ENCODE assay signal across 15 cellular contexts in genomic region chr2:202031261-202031986, GRCh38. TPM values are rescaled to one million over a fixed set of nuclear protein-coding genes. Genes with fewer than 3 reads are reported as not detected.
DNase-seq lines count a peak whose midpoint lies in the region; ATAC-seq and TF ChIP-seq lines count a peak whose summit lies in the region.
"Had no signal": no experiment of that assay in that cellular context is flagged by ENCODE, and none has a peak within 500 bp of the region (broad histone marks: within the 10 kb centered on the region; RNA-seq: fewer than 3 reads in every experiment).

No MANE protein-coding gene starts in this region.

- H3K9me3 ChIP-seq in HUES48 (ENCODE audit: control insufficient read depth, insufficient read depth, low read length) (no peaks in the 10 kb centered on the region), tibial artery (no peaks in the 10 kb centered on the region)
- H3K9me3 ChIP-seq: left lung had no signal

- H3K36me3 ChIP-seq in HUES48 (ENCODE audit: control insufficient read depth, insufficient read depth, low read length): peaks cover 18% of the 10 kb centered on the region
- no peaks in the 10 kb centered on the region for H3K36me3 ChIP-seq in tibial artery
- H3K36me3 ChIP-seq: left lung had no signal

- ATAC-seq in naive thymus-derived CD8-positive, alpha-beta T cell: no peak
- ATAC-seq: left lung had no signal

- H3K27me3 ChIP-seq in HUES48 (ENCODE audit: control insufficient read depth, insufficient read depth, low read length) (peaks cover 4% of the 10 kb centered on the region), tibial artery (no peaks in the 10 kb centered on the region)

- peak overlapping the region; percentile 80 for H3K4me3 ChIP-seq in AG04449 (ENCODE audit: low read depth, low read length)
- H3K4me3 ChIP-seq in HUES48 (ENCODE audit: low read depth, low read length): peak overlapping the region; percentile 92
- peak overlapping the region in 1 of 2 donors; percentile 81 for H3K4me3 ChIP-seq in tibial artery

- H3K4me1 Mint-ChIP-seq in chondrocyte (ENCODE audit: low read depth): peaks cover 30% of the 10 kb centered on the region
- peaks cover 9 to 16% (median 12%) of the 10 kb centered on the region in 4 donors for H3K4me1 Mint-ChIP-seq in naive thymus-derived CD8-positive, alpha-beta T cell

- CTCF ChIA-PET in AG04449 (lab: Yijun Ruan, JAX): interaction anchor here (1.5 to 3.5 kb wide), 2 partner anchors 140 to 171 kb away, joined by 4 to 16 read pairs; no protein-coding TSS in a partner anchor

- H3K9me3 Mint-ChIP-seq in chondrocyte (ENCODE audit: low read depth): no peaks in the 10 kb centered on the region
- no peaks in the 10 kb centered on the region for H3K9me3 Mint-ChIP-seq in naive thymus-derived CD8-positive, alpha-beta T cell
- H3K9me3 Mint-ChIP-seq: activated CD4-positive, alpha-beta memory T cell treated with anti-CD3 and anti-CD28 coated beads, Interleukin-2, amount 10 ng/mL, durations not matched to agents 7 days and 5 days had no signal

- no peaks in the 10 kb centered on the region for H3K27me3 Mint-ChIP-seq in chondrocyte (ENCODE audit: low read depth)
- peaks cover 2 to 13% (median 9%) of the 10 kb centered on the region in 5 donors for H3K27me3 Mint-ChIP-seq in naive thymus-derived CD8-positive, alpha-beta T cell

- intact Hi-C loops in tibial artery (cut with DNase I; ENCODE audit: low total_unique reads): loop anchor here (5.0 kb wide), 1 partner anchor 346 kb away; the partner anchor contains the start of gene BMPR2

- DNase-seq in AG04449 (ENCODE audit: low read depth, low spot score) (no peak), chondrocyte (ENCODE audit: low spot score) (no peak), DMS53 treated with DMSO at 0.1 percent for 48 hours (lab: John Stamatoyannopoulos, UW; ENCODE audit: unreplicated experiment) (no peak), tibial artery (no peak), substantia nigra (lab: John Stamatoyannopoulos, UW) (no peak)
- no peak for DNase-seq in naive thymus-derived CD8-positive, alpha-beta T cell
- DNase-seq in activated CD8-positive, alpha-beta memory T cell treated with anti-CD3 and anti-CD28 coated beads for 24 hours: no peak
- DNase-seq: activated CD4-positive, alpha-beta memory T cell treated with anti-CD3 and anti-CD28 coated beads, Interleukin-2, amount 10 ng/mL, durations not matched to agents 7 days and 5 days; left lung; NCI-H1092; NCI-H748 treated with DMSO at 0.1 percent for 48 hours had no signal

- TF ChIP-seq CTCF in AG04449 (IDR thresholded peaks at IDR 0.05; ENCODE audit: insufficient read depth, low read length, missing control alignments) (no peak), chondrocyte (IDR thresholded peaks at IDR 0.05) (no peak), tibial artery (IDR thresholded peaks at IDR 0.05) (no peak)

- 0 out of 2 replicates have a peak overlapping the region, but pooled peaks have one; percentile 97 for H3K9ac ChIP-seq in HUES48 (ENCODE audit: low read depth, low read length)

- peak overlapping the region; percentile 94 for H3K27ac Mint-ChIP-seq in chondrocyte (ENCODE audit: unreplicated experiment)
- no peak overlapping the region for H3K27ac Mint-ChIP-seq in naive thymus-derived CD8-positive, alpha-beta T cell
- H3K27ac Mint-ChIP-seq: activated CD4-positive, alpha-beta memory T cell treated with anti-CD3 and anti-CD28 coated beads, Interleukin-2, amount 10 ng/mL, durations not matched to agents 7 days and 5 days had no signal

- no peaks in the 10 kb centered on the region for H3K36me3 Mint-ChIP-seq in chondrocyte (ENCODE audit: low read depth)
- H3K36me3 Mint-ChIP-seq in naive thymus-derived CD8-positive, alpha-beta T cell: no peaks in the 10 kb centered on the region

- H3K4me3 Mint-ChIP-seq in chondrocyte (ENCODE audit: unreplicated experiment): no peak overlapping the region
- H3K4me3 Mint-ChIP-seq in naive thymus-derived CD8-positive, alpha-beta T cell: peak overlapping the region in 7 of 10 donors; percentile 61 to 99 (median 90)

- peak overlapping the region; percentile 99 for H3K27ac ChIP-seq in HUES48 (ENCODE audit: low read depth, low read length)
- peak overlapping the region in 1 of 2 donors; percentile 99 for H3K27ac ChIP-seq in tibial artery
- H3K27ac ChIP-seq in substantia nigra (ENCODE audit: low read depth, low read length, poor library complexity, severe bottlenecking): no peak overlapping the region

- POLR2A ChIA-PET in AG04449 (lab: Yijun Ruan, JAX): interaction anchor here (0.7 to 1.0 kb wide), 2 partner anchors 12 to 224 kb away, joined by 3 to 4 read pairs; no protein-coding TSS in a partner anchor
- POLR2A ChIA-PET in naive thymus-derived CD8-positive, alpha-beta T cell (lab: Charles Lee): interaction anchor here (0.6 kb wide), 1 partner anchor 80 kb away, joined by 3 read pairs; no protein-coding TSS in a partner anchor

- peaks cover 21% of the 10 kb centered on the region for H3K4me1 ChIP-seq in HUES48 (ENCODE audit: control insufficient read depth, insufficient read depth, low read length)
- peaks cover 0 to 27% (median 17%) of the 10 kb centered on the region in 4 donors for H3K4me1 ChIP-seq in tibial artery

RNA-seq across cellular contexts. Expression of gene FZD7, which starts 2.2 kb away (rescaled TPM):
- 61.0 to 66.2 TPM (median 63.1 TPM) in 3 replicates for total RNA-seq in chondrocyte
- total RNA-seq in naive thymus-derived CD8-positive, alpha-beta T cell: 1 to 10 TPM in 1 of 2 experiments, under 1 TPM in 1; 0.94 to 1.2 TPM
- under 1 TPM in 1 of 3 donors, not detected in 2; 0.07 TPM for polyA plus RNA-seq in naive thymus-derived CD8-positive, alpha-beta T cell

RNA-seq across cellular contexts. Expression of gene KIAA2012, which starts 41.6 kb away (rescaled TPM):
- total RNA-seq in chondrocyte: not detected in 3 replicates
- not detected for total RNA-seq in naive thymus-derived CD8-positive, alpha-beta T cell
- polyA plus RNA-seq in naive thymus-derived CD8-positive, alpha-beta T cell: not detected
- total RNA-seq: activated CD4-positive, alpha-beta memory T cell treated with anti-CD3 and anti-CD28 coated beads, Interleukin-2, amount 10 ng/mL, durations not matched to agents 7 days and 5 days; bronchial epithelial cell; sciatic nerve had no signal
- polyA plus RNA-seq: CD14-positive monocyte had no signal

Comparison
In these comparisons a context has a peak if more than half of its experiments do, and no peak if none do; other contexts are left out.
1. RNA of gene FZD7, which starts 2.2 kb away (total RNA-seq): 61.0 to 66.2 TPM in chondrocyte; 0.94 to 1.2 TPM in naive thymus-derived CD8-positive, alpha-beta T cell; every median in the first group is over 10 times any median in the second.